11 cellular contexts compared by ENCODE assay signal in the genomic region with DNA sequence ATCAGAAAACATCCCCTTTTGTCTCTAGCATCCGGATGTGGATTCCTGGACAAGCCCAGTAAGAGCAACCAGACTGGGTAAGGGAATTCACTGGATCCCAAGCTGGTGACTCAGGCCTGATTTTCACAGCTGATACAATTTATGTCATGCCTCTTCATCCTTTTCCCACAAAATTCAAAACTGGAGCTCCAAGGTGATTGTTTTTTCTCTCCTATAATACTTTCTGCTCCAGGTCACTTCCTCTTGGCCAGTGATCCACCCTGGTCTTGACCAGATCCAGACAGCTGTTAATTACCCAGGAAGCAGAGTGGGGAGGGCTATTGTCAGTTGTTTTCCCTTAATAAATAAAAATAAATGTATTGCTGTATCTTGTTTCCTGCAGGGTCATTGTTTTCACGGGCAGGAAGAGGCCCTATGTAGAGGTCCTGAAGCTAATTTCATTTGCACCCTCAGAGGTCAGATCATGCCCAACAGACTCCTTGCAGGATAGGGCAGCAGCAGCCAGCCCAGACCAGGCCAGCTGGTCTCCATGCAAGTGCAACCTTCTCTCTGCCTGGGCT. TPM values are rescaled to one million over a fixed set of nuclear protein-coding genes. Genes with fewer than 3 reads are reported as not detected.
DNase-seq lines count a peak whose midpoint lies in the region; FAIRE-seq and TF ChIP-seq lines count a peak whose summit lies in the region.
"Had no signal": no experiment of that assay in that cellular context is flagged by ENCODE, and none has a peak within 500 bp of the region (broad histone marks: within the 10 kb centered on the region; RNA-seq: fewer than 3 reads in every experiment).

No MANE protein-coding gene starts in this region.

- peak overlapping the region; percentile 30 for H3K9ac ChIP-seq in endothelial cell of umbilical vein (replicated peaks; ENCODE audit: extremely low read depth, insufficient read depth, low read length)

- H3K27ac Mint-ChIP-seq in activated T-helper 1 cell treated with anti-CD3 and anti-CD28 coated beads, Interleukin-12 subunit alpha, Interleukin-12 subunit beta, Interleukin-2, Interleukin-4 antibody, amounts not matched to agents 30 ng/mL and 10 ng/mL and 1 ng/mL, durations not matched to agents 14 hours and 24 hours and 36 hours, result no peak overlapping the region

- no peaks in the 10 kb centered on the region for H3K9me1 ChIP-seq in endothelial cell of umbilical vein (replicated peaks; ENCODE audit: control insufficient read depth, extremely low read depth, insufficient read depth, low read length)

- H3K4me2 ChIP-seq in endothelial cell of umbilical vein (ENCODE audit: insufficient read depth, low read length), result peak overlapping the region; percentile 73

- H2AFZ ChIP-seq in endothelial cell of umbilical vein (ENCODE audit: low read depth, low read length), result no peak overlapping the region

- no peak for TF ChIP-seq CTCF in endothelial cell of umbilical vein (IDR thresholded peaks at IDR 0.05; ENCODE audit: extremely low read depth in 1 of 2, insufficient read depth in 1 of 2, low read depth in 1 of 2, low read length in 2 of 2)

- H3K4me3 ChIP-seq in endothelial cell of umbilical vein (replicated peaks in 1 of 3; ENCODE audit: insufficient read depth in 1 of 3, low read depth in 1 of 3, low read length in 3 of 3), result no peak overlapping the region

- peak; percentile 94 for DNase-seq in EL
- DNase-seq in NCI-H748 treated with DMSO at 0.1 percent for 48 hours (lab: John Stamatoyannopoulos, UW), result peak; percentile 20
- peak; percentile 97 for DNase-seq in endothelial cell of umbilical vein (ENCODE audit: low read depth, low spot score)
- peak; percentile 81 for DNase-seq in myocyte (ENCODE audit: low read depth)
- no peak for DNase-seq in stimulated activated naive CD4-positive, alpha-beta T cell treated with Interleukin-2 at 50 U/mL for 16 hours (lab: John Stamatoyannopoulos, UW)
- DNase-seq in mucosa of gallbladder (ENCODE audit: low spot score), result no peak
- DNase-seq in activated CD4-positive, alpha-beta T cell treated with anti-CD3 and anti-CD28 coated beads for 4 hours, result no peak
- no peak for DNase-seq in activated T-helper 1 cell treated with anti-CD3 and anti-CD28 coated beads, Interleukin-12 subunit alpha, Interleukin-12 subunit beta, Interleukin-2, Interleukin-4 antibody, amounts not matched to agents 30 ng/mL and 10 ng/mL and 1 ng/mL, durations not matched to agents 14 hours and 24 hours and 36 hours (ENCODE audit: low spot score)
- DNase-seq: Calu3, NCI-H524 treated with DMSO at 0.1 percent for 48 hours had no signal

- peaks cover 4% of the 10 kb centered on the region for H3K27me3 Mint-ChIP-seq in activated T-helper 1 cell treated with anti-CD3 and anti-CD28 coated beads, Interleukin-12 subunit alpha, Interleukin-12 subunit beta, Interleukin-2, Interleukin-4 antibody, amounts not matched to agents 30 ng/mL and 10 ng/mL and 1 ng/mL, durations not matched to agents 14 hours and 24 hours and 36 hours (ENCODE audit: insufficient read depth)

- peaks cover 74% of the 10 kb centered on the region for H3K4me1 ChIP-seq in endothelial cell of umbilical vein (ENCODE audit: control insufficient read depth, extremely low read depth, insufficient read depth, low read length)

- no peaks in the 10 kb centered on the region for H3K9me3 ChIP-seq in endothelial cell of umbilical vein (replicated peaks; ENCODE audit: control insufficient read depth, insufficient read depth, low read length)

- no peaks in the 10 kb centered on the region for H3K9me3 Mint-ChIP-seq in activated T-helper 1 cell treated with anti-CD3 and anti-CD28 coated beads, Interleukin-12 subunit alpha, Interleukin-12 subunit beta, Interleukin-2, Interleukin-4 antibody, amounts not matched to agents 30 ng/mL and 10 ng/mL and 1 ng/mL, durations not matched to agents 14 hours and 24 hours and 36 hours

- intact Hi-C loops in endothelial cell of umbilical vein (cut with micrococcal nuclease), result loop anchor here (1.0 to 2.0 kb wide), 6 partner anchors 20 to 106 kb away; no protein-coding TSS in a partner anchor
- intact Hi-C loops in activated T-helper 1 cell treated with anti-CD3 and anti-CD28 coated beads, Interleukin-12 subunit alpha, Interleukin-12 subunit beta, Interleukin-2, Interleukin-4 antibody, amounts not matched to agents 30 ng/mL and 10 ng/mL and 1 ng/mL, durations not matched to agents 14 hours and 24 hours and 36 hours (cut with micrococcal nuclease), result no loop called here

- no TSS peak for BruUV-seq in endothelial cell of umbilical vein (replicated peaks; lab: Mats Ljungman, UMichigan)

- no peak overlapping the region for H3K4me3 Mint-ChIP-seq in activated T-helper 1 cell treated with anti-CD3 and anti-CD28 coated beads, Interleukin-12 subunit alpha, Interleukin-12 subunit beta, Interleukin-2, Interleukin-4 antibody, amounts not matched to agents 30 ng/mL and 10 ng/mL and 1 ng/mL, durations not matched to agents 14 hours and 24 hours and 36 hours
- H3K4me3 Mint-ChIP-seq: central memory CD8-positive, alpha-beta T cell had no signal

- H3K27ac ChIP-seq in endothelial cell of umbilical vein (ENCODE audit: insufficient read depth, low read depth, low read length), result peak overlapping the region; percentile 96

- no peaks in the 10 kb centered on the region for H3K36me3 Mint-ChIP-seq in activated T-helper 1 cell treated with anti-CD3 and anti-CD28 coated beads, Interleukin-12 subunit alpha, Interleukin-12 subunit beta, Interleukin-2, Interleukin-4 antibody, amounts not matched to agents 30 ng/mL and 10 ng/mL and 1 ng/mL, durations not matched to agents 14 hours and 24 hours and 36 hours (ENCODE audit: low read depth)

- peaks cover 0 to 2% of the 10 kb centered on the region in 2 experiments for H3K36me3 ChIP-seq in endothelial cell of umbilical vein (ENCODE audit: control insufficient read depth in 2 of 2, extremely low read depth in 1 of 2, insufficient read depth in 2 of 2, low read length in 2 of 2)

- no peaks in the 10 kb centered on the region for H3K27me3 ChIP-seq in endothelial cell of umbilical vein (ENCODE audit: control insufficient read depth in 2 of 2, insufficient read depth in 2 of 2, low read length in 2 of 2)

- FAIRE-seq in endothelial cell of umbilical vein (lab: Jason Lieb, UNC), result peak; percentile 91

- no peaks in the 10 kb centered on the region for H3K4me1 Mint-ChIP-seq in activated T-helper 1 cell treated with anti-CD3 and anti-CD28 coated beads, Interleukin-12 subunit alpha, Interleukin-12 subunit beta, Interleukin-2, Interleukin-4 antibody, amounts not matched to agents 30 ng/mL and 10 ng/mL and 1 ng/mL, durations not matched to agents 14 hours and 24 hours and 36 hours (ENCODE audit: low read depth)
- H3K4me1 Mint-ChIP-seq: central memory CD8-positive, alpha-beta T cell had no signal

- no peaks in the 10 kb centered on the region for H4K20me1 ChIP-seq in endothelial cell of umbilical vein (replicated peaks; ENCODE audit: control insufficient read depth, extremely low read depth, insufficient read depth, low read length)

- H3K79me2 ChIP-seq in endothelial cell of umbilical vein (ENCODE audit: control insufficient read depth, insufficient read depth, low read length), result peaks cover 20% of the 10 kb centered on the region

- CTCF ChIA-PET in endothelial cell of umbilical vein (lab: Charles Lee), result interaction anchor here (0.7 to 2.9 kb wide), 20 partner anchors 8 to 210 kb away, joined by 3 to 32 read pairs (median 4); a partner anchor contains a TSS

- POLR2A ChIA-PET in endothelial cell of umbilical vein (lab: Charles Lee), result interaction anchor here (0.9 to 2.4 kb wide), 4 partner anchors 58 to 105 kb away, joined by 3 to 11 read pairs (median 4); a partner anchor contains a TSS

- peak; percentile 68 for TF ChIP-seq POLR2A in endothelial cell of umbilical vein (IDR thresholded peaks at IDR 0.05; ENCODE audit: low read depth, low read length)

- dilution Hi-C loops in endothelial cell of umbilical vein (cut with MboI; ENCODE audit: extremely low pct_ligation_motif_present, low sequenced_read_pairs), result no loop called here

TF ChIP-seq in endothelial cell of umbilical vein, 7 proteins besides CTCF, POLR2A, EP300 and RAD21:
- TF ChIP-seq, protein P1, sequence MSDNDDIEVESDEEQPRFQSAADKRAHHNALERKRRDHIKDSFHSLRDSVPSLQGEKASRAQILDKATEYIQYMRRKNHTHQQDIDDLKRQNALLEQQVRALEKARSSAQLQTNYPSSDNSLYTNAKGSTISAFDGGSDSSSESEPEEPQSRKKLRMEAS (IDR thresholded peaks at IDR 0.05; ENCODE audit: insufficient read depth, insufficient read length), result peak; percentile 2
- TF ChIP-seq MYC (IDR thresholded peaks at IDR 0.05; ENCODE audit: low read depth, low read length), result no peak
- peak; percentile 97 for TF ChIP-seq GATA2 (IDR thresholded peaks at IDR 0.05; ENCODE audit: insufficient read depth, insufficient read length, low read depth, low read length)
- TF ChIP-seq EZH2 (IDR thresholded peaks at IDR 0.05; ENCODE audit: borderline replicate concordance, low read depth, low read length, severe bottlenecking), result no peak
- TF ChIP-seq FOS (IDR thresholded peaks at IDR 0.05; ENCODE audit: borderline replicate concordance, insufficient read depth, low read length), result peak; percentile 89
- peak; percentile 94 for TF ChIP-seq POLR2AphosphoS5 (IDR thresholded peaks at IDR 0.05; ENCODE audit: insufficient read depth, low read depth, low read length)
- TF ChIP-seq JUN (IDR thresholded peaks at IDR 0.05; ENCODE audit: borderline replicate concordance, insufficient read depth, insufficient read length, low read depth), result peak; percentile 91
TF ChIP-seq in endothelial cell of umbilical vein: peak in this region for 5.

RNA-seq across cellular contexts. Expression of a gene that starts 57.6 kb away (rescaled TPM):
- total RNA-seq in endothelial cell of umbilical vein (59.7 and 66.5 TPM in 2 replicates), myocyte (3.2 and 4.4 TPM in 2 replicates), mucosa of gallbladder (0.43 TPM)
- 42.5 and 52.6 TPM in 2 replicates for polyA plus RNA-seq in endothelial cell of umbilical vein
- polyA plus RNA-seq in endothelial cell of umbilical vein (2011; cell fraction: cytosol; rRNA removed), result 37.6 and 45.6 TPM in 2 replicates
- 27.8 and 38.0 TPM in 2 replicates for polyA plus RNA-seq in endothelial cell of umbilical vein (2011; cell fraction: nucleus; rRNA removed)
- polyA plus RNA-seq in endothelial cell of umbilical vein (2012), result 42.1 and 42.8 TPM in 2 replicates
- 59.4 and 60.7 TPM in 2 replicates for polyA minus RNA-seq in endothelial cell of umbilical vein
- not detected for polyA minus RNA-seq in endothelial cell of umbilical vein (2011; cell fraction: cytosol; rRNA and poly(A)+ RNA removed)
- 19.1 and 46.6 TPM in 2 replicates for polyA minus RNA-seq in endothelial cell of umbilical vein (2011; cell fraction: nucleus; rRNA and poly(A)+ RNA removed)
- 18.2 TPM for polyA plus RNA-seq in myocyte (2012)
- not detected in 2 replicates for total RNA-seq in activated T-helper 1 cell treated with anti-CD3 and anti-CD28 coated beads, Interleukin-12 subunit alpha, Interleukin-12 subunit beta, Interleukin-2, Interleukin-4 antibody, amounts not matched to agents 30 ng/mL and 10 ng/mL and 1 ng/mL, durations not matched to agents 14 hours and 24 hours and 36 hours
- total RNA-seq: Calu3 had no signal

Comparison
In these comparisons a context has a peak if more than half of its experiments do, and no peak if none do; other contexts are left out.
1. DNase-seq: peak in EL (single experiment), NCI-H748 treated with DMSO at 0.1 percent for 48 hours (single experiment), endothelial cell of umbilical vein (single experiment) and myocyte (single experiment); none in stimulated activated naive CD4-positive, alpha-beta T cell treated with Interleukin-2 at 50 U/mL for 16 hours (single experiment), mucosa of gallbladder (single experiment), activated CD4-positive, alpha-beta T cell treated with anti-CD3 and anti-CD28 coated beads for 4 hours (0 of 2) and activated T-helper 1 cell treated with anti-CD3 and anti-CD28 coated beads, Interleukin-12 subunit alpha, Interleukin-12 subunit beta, Interleukin-2, Interleukin-4 antibody, amounts not matched to agents 30 ng/mL and 10 ng/mL and 1 ng/mL, durations not matched to agents 14 hours and 24 hours and 36 hours (single experiment).
2. RNA of a gene that starts 57.6 kb away (total RNA-seq): 59.7 to 66.5 TPM in endothelial cell of umbilical vein; 3.2 to 4.4 TPM in myocyte, 0.43 TPM in mucosa of gallbladder (single experiment) and not detected in activated T-helper 1 cell treated with anti-CD3 and anti-CD28 coated beads, Interleukin-12 subunit alpha, Interleukin-12 subunit beta, Interleukin-2, Interleukin-4 antibody, amounts not matched to agents 30 ng/mL and 10 ng/mL and 1 ng/mL, durations not matched to agents 14 hours and 24 hours and 36 hours; every median in the first group is over 10 times any median in the second.